ENCODE assay signal across 19 cellular contexts in the genomic region with DNA sequence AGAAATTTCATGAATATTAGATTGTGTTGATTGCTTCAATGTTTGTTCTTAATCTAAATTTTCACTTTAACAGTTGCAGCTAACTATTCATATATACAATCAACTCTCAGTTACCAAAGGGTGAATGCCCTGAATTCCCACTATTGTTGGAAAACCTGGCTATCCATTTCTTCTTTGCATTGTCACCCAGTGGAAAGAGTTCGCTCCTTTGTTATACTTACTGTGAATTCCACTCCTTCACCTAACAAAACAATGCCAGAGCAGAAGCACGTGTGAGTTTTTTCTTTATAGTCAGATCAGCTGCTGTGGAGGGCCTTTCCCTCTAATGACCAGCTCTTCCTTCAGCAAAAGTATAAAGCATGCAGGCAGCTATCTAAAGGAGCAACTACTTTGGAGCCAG.
"Had no signal": no experiment of that assay in that cellular context is flagged by ENCODE, and none has a peak within 500 bp of the region (broad histone marks: within the 10 kb centered on the region; RNA-seq: fewer than 3 reads in every experiment).

No MANE protein-coding gene starts in this region.

- H3K4me3 Mint-ChIP-seq: central memory CD8-positive, alpha-beta T cell; naive thymus-derived CD8-positive, alpha-beta T cell had no signal

- H3K36me3 ChIP-seq: colonic mucosa, gastrocnemius medialis, thyroid gland had no signal

- H3K9me3 ChIP-seq: colonic mucosa, gastrocnemius medialis, thyroid gland had no signal

- DNase-seq: activated CD4-positive, CD25-positive, alpha-beta regulatory T cell treated with anti-CD3 and anti-CD28 coated beads, Interleukin-2, amount 50 U/mL, for 72 hours; activated CD8-positive, alpha-beta memory T cell treated with anti-CD3 and anti-CD28 coated beads for 24 hours; activated CD8-positive, alpha-beta memory T cell treated with anti-CD3 and anti-CD28 coated beads, Interleukin-2, amount 50 U/mL, for 48 hours; activated effector memory CD4-positive, alpha-beta T cell treated with Interleukin-2 at 50 U/mL for 16 hours; activated naive CD4-positive, alpha-beta T cell treated with anti-CD3 and anti-CD28 coated beads, Interleukin-2, amount 50 U/mL, for 16 hours; activated T-cell treated with anti-CD3 and anti-CD28 coated beads, Interleukin-2, amount 50 U/mL, for 48 hours; aorta; colonic mucosa; gastrocnemius medialis; head of caudate nucleus; left cardiac atrium; naive thymus-derived CD8-positive, alpha-beta T cell; stimulated activated CD4-positive, alpha-beta T cell treated with anti-CD3 and anti-CD28 coated beads, Interleukin-1b, Interleukin-23, amount 100 ng/mL, for 48 hours; stimulated activated naive CD4-positive, alpha-beta T cell treated with Interleukin-2 at 50 U/mL for 16 hours; T1000; thyroid gland had no signal

- H3K27me3 ChIP-seq: colonic mucosa, gastrocnemius medialis, thyroid gland had no signal

- ATAC-seq: gastrocnemius medialis; left cardiac atrium; naive thymus-derived CD8-positive, alpha-beta T cell had no signal

- H3K4me1 ChIP-seq: colonic mucosa, gastrocnemius medialis, thyroid gland had no signal

- H3K27ac Mint-ChIP-seq: naive thymus-derived CD8-positive, alpha-beta T cell had no signal

- H3K27me3 Mint-ChIP-seq: central memory CD8-positive, alpha-beta T cell had no signal

- FAIRE-seq: endometrium, islet of Langerhans had no signal

- H3K4me3 ChIP-seq: colonic mucosa, gastrocnemius medialis, thyroid gland had no signal

- H3K4me1 Mint-ChIP-seq: central memory CD8-positive, alpha-beta T cell; naive thymus-derived CD8-positive, alpha-beta T cell had no signal

- H3K27ac ChIP-seq: colonic mucosa, gastrocnemius medialis, thyroid gland had no signal
